ENCODE assay signal across 17 cellular contexts in genomic region chr3:26340001-26340400, GRCh38.
A peak's percentile ranks its signal among the peaks of the same experiment; 100 is the strongest.
DNase-seq lines count a peak whose midpoint lies in the region; ATAC-seq and TF ChIP-seq lines count a peak whose summit lies in the region.
"Had no signal": no experiment of that assay in that cellular context is flagged by ENCODE, and none has a peak within 500 bp of the region (broad histone marks: within the 10 kb centered on the region; RNA-seq: fewer than 3 reads in every experiment).

No MANE protein-coding gene starts in this region.

- H3K27ac ChIP-seq in upper lobe of right lung (no peak overlapping the region), left ventricle myocardium inferior (replicated peaks) (no peak overlapping the region)
- H3K27ac ChIP-seq: 22Rv1; A549; BLaER1 treated with 17β-estradiol and CSF1 and Interleukin-3, amounts not matched to agents 10 nM and 100 nM; C4-2B had no signal

- no peak overlapping the region for H3K27ac Mint-ChIP-seq in stimulated activated naive CD8-positive, alpha-beta T cell treated with anti-CD3 and anti-CD28 coated beads, Interleukin-15, amount 100 ng/mL, for 72 hours
- H3K27ac Mint-ChIP-seq: B cell; CD4-positive, alpha-beta T cell; CD8-positive, alpha-beta T cell had no signal

- H3K4me1 Mint-ChIP-seq in stimulated activated naive CD8-positive, alpha-beta T cell treated with anti-CD3 and anti-CD28 coated beads, Interleukin-15, amount 100 ng/mL, for 72 hours, result no peaks in the 10 kb centered on the region
- H3K4me1 Mint-ChIP-seq: B cell had no signal

- H3K27me3 Mint-ChIP-seq in stimulated activated naive CD8-positive, alpha-beta T cell treated with anti-CD3 and anti-CD28 coated beads, Interleukin-15, amount 100 ng/mL, for 72 hours, result no peaks in the 10 kb centered on the region
- H3K27me3 Mint-ChIP-seq: B cell; CD4-positive, alpha-beta T cell had no signal

- no peak overlapping the region for H3K4me3 ChIP-seq in upper lobe of right lung
- H3K4me3 ChIP-seq in left ventricle myocardium inferior, result no peak overlapping the region
- H3K4me3 ChIP-seq: A549; BLaER1 treated with 17β-estradiol and CSF1 and Interleukin-3, amounts not matched to agents 10 nM and 100 nM had no signal

- TF ChIP-seq CTCF in upper lobe of right lung (IDR thresholded peaks at IDR 0.05) (no peak), left ventricle myocardium inferior (IDR thresholded peaks at IDR 0.05; ENCODE audit: borderline replicate concordance) (no peak)

- no peak overlapping the region for H3K4me3 Mint-ChIP-seq in stimulated activated naive CD8-positive, alpha-beta T cell treated with anti-CD3 and anti-CD28 coated beads, Interleukin-15, amount 100 ng/mL, for 72 hours
- H3K4me3 Mint-ChIP-seq: B cell; CD4-positive, alpha-beta T cell; CD8-positive, alpha-beta T cell had no signal

- H3K9me3 ChIP-seq in upper lobe of right lung, result no peaks in the 10 kb centered on the region
- H3K9me3 ChIP-seq in left ventricle myocardium inferior (replicated peaks), result no peaks in the 10 kb centered on the region
- H3K9me3 ChIP-seq: A549, Caco-2 had no signal

- H3K4me1 ChIP-seq in upper lobe of right lung (no peaks in the 10 kb centered on the region), left ventricle myocardium inferior (no peaks in the 10 kb centered on the region)
- H3K4me1 ChIP-seq: A549; BLaER1 treated with 17β-estradiol and CSF1 and Interleukin-3, amounts not matched to agents 10 nM and 100 nM; Caco-2 had no signal

- DNase-seq in stimulated activated naive CD8-positive, alpha-beta T cell treated with anti-CD3 and anti-CD28 coated beads, Interleukin-15, amount 100 ng/mL, for 72 hours, result no peak
- DNase-seq in stimulated activated naive CD8-positive, alpha-beta T cell treated with anti-CD3 and anti-CD28 coated beads, Interleukin-15, Interleukin-2, amounts not matched to agents 100 U/mL and 50 U/mL, for 24 hours, result no peak
- DNase-seq in upper lobe of right lung, result no peak
- DNase-seq in T1000 (lab: John Stamatoyannopoulos, UW), result no peak
- DNase-seq in left ventricle myocardium inferior, result no peak
- DNase-seq: AML-193; Caco-2; Calu3; CD4-positive, alpha-beta T cell; CD8-positive, alpha-beta T cell; DMS79 treated with DMSO at 0.1 percent for 48 hours; GF-D8 had no signal

- ATAC-seq in stimulated activated naive CD8-positive, alpha-beta T cell treated with anti-CD3 and anti-CD28 coated beads, Interleukin-15, amount 100 ng/mL, for 72 hours, result peak; percentile 15
- ATAC-seq in stimulated activated naive CD8-positive, alpha-beta T cell treated with anti-CD3 and anti-CD28 coated beads, Interleukin-15, Interleukin-2, amounts not matched to agents 100 U/mL and 50 U/mL, for 24 hours, result no peak
- peak; percentile 35 for ATAC-seq in upper lobe of right lung
- ATAC-seq: A549; CD8-positive, alpha-beta T cell had no signal

- H3K27me3 ChIP-seq in upper lobe of right lung, result no peaks in the 10 kb centered on the region
- H3K27me3 ChIP-seq in left ventricle myocardium inferior (ENCODE audit: low read depth), result no peaks in the 10 kb centered on the region
- H3K27me3 ChIP-seq: BLaER1 treated with 17β-estradiol and CSF1 and Interleukin-3, amounts not matched to agents 10 nM and 100 nM had no signal

- H3K36me3 ChIP-seq in upper lobe of right lung (no peaks in the 10 kb centered on the region), left ventricle myocardium inferior (no peaks in the 10 kb centered on the region)
- H3K36me3 ChIP-seq: BLaER1 treated with 17β-estradiol and CSF1 and Interleukin-3, amounts not matched to agents 10 nM and 100 nM had no signal

- intact Hi-C loops in upper lobe of right lung (cut with DNase I) (no loop called here), left ventricle myocardium inferior (cut with micrococcal nuclease) (no loop called here)

- H3K9me3 Mint-ChIP-seq in stimulated activated naive CD8-positive, alpha-beta T cell treated with anti-CD3 and anti-CD28 coated beads, Interleukin-15, amount 100 ng/mL, for 72 hours, result peaks cover 10 to 16% of the 10 kb centered on the region in 2 donors
